ENCODE assay signal across 11 cellular contexts in the genomic region with DNA sequence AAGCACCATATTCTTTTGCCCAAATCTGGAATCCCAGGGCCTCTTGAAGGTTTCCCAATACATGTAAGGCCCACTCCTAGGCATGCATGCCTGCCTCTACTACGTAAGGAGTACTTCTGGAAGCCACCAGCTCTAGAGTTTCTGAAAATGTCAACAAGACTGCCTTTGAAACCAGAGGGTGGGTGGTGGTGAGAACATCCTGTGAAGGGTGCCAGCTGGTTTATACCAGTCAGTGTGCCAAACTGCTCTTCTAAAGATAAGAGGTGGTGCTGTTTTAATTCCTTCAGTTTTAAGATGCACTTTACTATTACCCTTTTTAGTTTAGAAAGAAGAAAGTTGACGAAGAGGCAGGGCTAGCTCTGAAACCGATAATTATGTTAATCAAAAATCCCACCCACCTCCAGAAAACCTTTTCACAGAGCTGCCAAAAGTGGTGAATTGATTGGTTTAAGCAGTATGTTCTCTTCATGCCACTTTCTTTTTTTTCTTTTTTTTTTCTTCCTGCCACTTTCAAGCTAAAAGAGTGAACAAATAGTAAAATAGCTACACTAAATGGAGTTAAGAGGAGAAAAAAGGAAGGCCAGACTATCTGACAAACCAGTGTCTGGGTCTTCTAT. TPM values are rescaled to one million over a fixed set of nuclear protein-coding genes. Genes with fewer than 3 reads are reported as not detected.
A peak's percentile ranks its signal among the peaks of the same experiment; 100 is the strongest.
DNase-seq lines count a peak whose midpoint lies in the region; ATAC-seq and FAIRE-seq lines count a peak whose summit lies in the region.
"Had no signal": no experiment of that assay in that cellular context is flagged by ENCODE, and none has a peak within 500 bp of the region (broad histone marks: within the 10 kb centered on the region; RNA-seq: fewer than 3 reads in every experiment).

No MANE protein-coding gene starts in this region.

- peak overlapping the region; percentile 71 for H3K4me3 Mint-ChIP-seq in central memory CD8-positive, alpha-beta T cell

- H3K27me3 ChIP-seq in small intestine (ENCODE audit: control insufficient read depth in 2 of 2, insufficient read depth in 2 of 2, low read length in 2 of 2) (no peaks in the 10 kb centered on the region), right cardiac atrium (ENCODE audit: control insufficient read depth, insufficient read depth) (no peaks in the 10 kb centered on the region)

- WGBS in small intestine, 3 donors = 77 to 90% (median 80%) methylated on average over 3 of the region's 3 CpGs
- 75% methylated on average over 3 of the region's 3 CpGs for WGBS in right cardiac atrium

- H3K4me1 ChIP-seq in small intestine (ENCODE audit: control insufficient read depth in 2 of 2, insufficient read depth in 1 of 2, low read depth in 1 of 2, low read length in 1 of 2) (no peaks in the 10 kb centered on the region), right cardiac atrium (ENCODE audit: control insufficient read depth, insufficient read depth, low read length) (peaks cover 3% of the 10 kb centered on the region)

- peak in 1 of 2 donors; percentile 59 for DNase-seq in central memory CD8-positive, alpha-beta T cell (ENCODE audit: low spot score in 2 of 2)
- DNase-seq in stimulated activated CD4-positive, alpha-beta T cell treated with anti-CD3 and anti-CD28 coated beads, TNF-alpha, amount 100 ng/mL, for 4 hours (ENCODE audit: low read depth in 3 of 3) = peak in 2 of 3 experiments; percentile 11 to 16
- DNase-seq in foreskin melanocyte = no peak
- no peak for DNase-seq in kidney tubule cell (ENCODE audit: low spot score)
- DNase-seq in small intestine = no peak
- DNase-seq in right cardiac atrium = no peak

- H3K27ac ChIP-seq in small intestine (ENCODE audit: low read depth in 1 of 2, low read length in 1 of 2) (no peak overlapping the region), right cardiac atrium (ENCODE audit: low read length) (no peak overlapping the region)
- H3K27ac ChIP-seq: HL-60 had no signal

- H3K9me3 Mint-ChIP-seq in central memory CD8-positive, alpha-beta T cell = no peaks in the 10 kb centered on the region

- H3K27me3 Mint-ChIP-seq in central memory CD8-positive, alpha-beta T cell = no peaks in the 10 kb centered on the region

- H3K27ac Mint-ChIP-seq in central memory CD8-positive, alpha-beta T cell (ENCODE audit: low read depth) = peak overlapping the region; percentile 99

- no peaks in the 10 kb centered on the region for H3K36me3 ChIP-seq in small intestine (ENCODE audit: control insufficient read depth in 2 of 2, insufficient read depth in 2 of 2, low read length in 2 of 2)

- ATAC-seq in GM21381 (IDR thresholded peaks at IDR 0.05; ENCODE audit: unreplicated experiment) (peak; percentile 72), right cardiac atrium (no peak)
- ATAC-seq in activated CD4-positive, CD25-positive, alpha-beta regulatory T cell treated with anti-CD3 and anti-CD28 coated beads, Interleukin-2, amount 50 U/mL, for 24 hours = peak; percentile 80 to 83
- peak; percentile 99 for ATAC-seq in central memory CD8-positive, alpha-beta T cell (replicated peaks; ENCODE audit: extremely low read depth, poor library complexity, severe bottlenecking)
- ATAC-seq: Panc1 had no signal

- H3K4me3 ChIP-seq in small intestine (ENCODE audit: low read depth in 1 of 2, low read length in 2 of 2) (no peak overlapping the region), right cardiac atrium (ENCODE audit: low read length) (no peak overlapping the region)

- H3K4me1 Mint-ChIP-seq in central memory CD8-positive, alpha-beta T cell = peaks cover 22% of the 10 kb centered on the region

- H3K9me3 ChIP-seq in small intestine (ENCODE audit: control insufficient read depth, low read depth) (no peaks in the 10 kb centered on the region), right cardiac atrium (ENCODE audit: control insufficient read depth, low read length) (no peaks in the 10 kb centered on the region)

- FAIRE-seq in small intestine (lab: Jason Lieb, UNC) = no peak
- FAIRE-seq: bronchial epithelial cell had no signal

- H3K36me3 Mint-ChIP-seq in central memory CD8-positive, alpha-beta T cell (ENCODE audit: insufficient read depth) = no peaks in the 10 kb centered on the region

- intact Hi-C loops in right cardiac atrium (cut with DNase I) = no loop called here

RNA-seq across cellular contexts. Expression of gene WDR89, which starts 8.8 kb away (rescaled TPM):
- 1 to 10 TPM; 3.0 to 6.9 (median 3.4) TPM for polyA plus RNA-seq in small intestine
- 1 to 10 TPM; 6.6 to 8.8 (median 7.8) TPM for total RNA-seq in right cardiac atrium
- polyA plus RNA-seq in right cardiac atrium = 3.2 TPM

Comparison
In these comparisons a context has a peak if more than half of its experiments do, and no peak if none do; other contexts are left out.
1. ATAC-seq: peak in GM21381 (single experiment), activated CD4-positive, CD25-positive, alpha-beta regulatory T cell treated with anti-CD3 and anti-CD28 coated beads, Interleukin-2, amount 50 U/mL, for 24 hours (2 of 2) and central memory CD8-positive, alpha-beta T cell (single experiment); none in right cardiac atrium (0 of 2).
2. DNase-seq: peak in stimulated activated CD4-positive, alpha-beta T cell treated with anti-CD3 and anti-CD28 coated beads, TNF-alpha, amount 100 ng/mL, for 4 hours (2 of 3); none in foreskin melanocyte (single experiment), kidney tubule cell (single experiment), small intestine (single experiment) and right cardiac atrium (0 of 3).